ENCODE assay signal across 24 cellular contexts in the genomic region with DNA sequence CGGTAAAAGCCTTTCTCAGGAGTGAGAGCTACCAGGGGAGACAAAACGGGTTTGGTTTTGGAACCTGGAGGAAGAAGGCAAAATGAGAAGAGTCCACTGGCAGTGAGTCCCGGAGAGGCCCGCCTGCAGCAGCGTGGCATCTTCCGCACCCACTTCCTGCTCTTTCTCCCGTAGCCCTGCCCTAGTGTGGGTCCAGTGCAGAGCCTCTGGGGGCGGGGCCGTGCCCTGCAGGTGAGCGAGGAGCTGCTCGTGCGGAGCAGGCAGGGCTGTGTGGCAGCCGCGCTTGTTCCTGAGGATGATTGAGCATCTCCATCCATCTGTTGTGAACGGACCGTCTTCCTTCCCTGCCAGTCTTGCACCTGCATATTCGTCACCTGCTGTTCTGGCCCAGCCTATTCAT.
DNase-seq lines count a peak whose midpoint lies in the region; ATAC-seq, FAIRE-seq and TF ChIP-seq lines count a peak whose summit lies in the region.
"Had no signal": no experiment of that assay in that cellular context is flagged by ENCODE, and none has a peak within 500 bp of the region (broad histone marks: within the 10 kb centered on the region; RNA-seq: fewer than 3 reads in every experiment).

No MANE protein-coding gene starts in this region.

- H3K27me3 ChIP-seq in heart left ventricle, result no peaks in the 10 kb centered on the region
- no peaks in the 10 kb centered on the region for H3K27me3 ChIP-seq in bronchial epithelial cell (ENCODE audit: control insufficient read depth, insufficient read depth, low read length)
- H3K27me3 ChIP-seq in left lung, result no peaks in the 10 kb centered on the region
- no peaks in the 10 kb centered on the region for H3K27me3 ChIP-seq in uterus
- H3K27me3 ChIP-seq: BLaER1 treated with 17β-estradiol and CSF1 and Interleukin-3, amounts not matched to agents 10 nM and 100 nM had no signal

- TF ChIP-seq CTCF in heart left ventricle (IDR thresholded peaks at IDR 0.05), result no peak
- TF ChIP-seq CTCF in bronchial epithelial cell (IDR thresholded peaks at IDR 0.05; ENCODE audit: insufficient read depth, low read length, severe bottlenecking), result no peak
- no peak for TF ChIP-seq CTCF in left lung (IDR thresholded peaks at IDR 0.05)
- TF ChIP-seq CTCF in uterus (IDR thresholded peaks at IDR 0.05), result no peak

- H3K9me3 Mint-ChIP-seq in activated naive CD4-positive, alpha-beta T cell treated with anti-CD3 and anti-CD28 coated beads, Interleukin-2, amount 50 U/mL, for 72 hours, result no peaks in the 10 kb centered on the region
- H3K9me3 Mint-ChIP-seq: activated naive CD8-positive, alpha-beta T cell treated with anti-CD3 and anti-CD28 coated beads for 36 hours; activated T-helper 1 cell treated with anti-CD3 and anti-CD28 coated beads, Interleukin-12 subunit alpha, Interleukin-12 subunit beta, Interleukin-2, Interleukin-4 antibody, amounts not matched to agents 30 ng/mL and 10 ng/mL and 1 ng/mL, durations not matched to agents 14 hours and 24 hours and 36 hours; memory B cell; naive B cell had no signal

- intact Hi-C loops in heart left ventricle (cut with DNase I), result no loop called here
- intact Hi-C loops in Right ventricle myocardium superior (cut with DNase I), result no loop called here
- intact Hi-C loops in left lung (cut with DNase I), result no loop called here
- intact Hi-C loops in uterus (cut with DNase I; ENCODE audit: low total_unique reads), result no loop called here

- H3K36me3 ChIP-seq in heart left ventricle, result peaks cover 0 to 24% (median 10%) of the 10 kb centered on the region in 9 donors
- H3K36me3 ChIP-seq in bronchial epithelial cell (ENCODE audit: control insufficient read depth, insufficient read depth, low read length), result peaks cover 5% of the 10 kb centered on the region
- peaks cover 0 to 37% of the 10 kb centered on the region in 2 donors for H3K36me3 ChIP-seq in left lung
- H3K36me3 ChIP-seq in uterus, result no peaks in the 10 kb centered on the region

- 84 to 88% (median 87%) methylated on average over 14 to 17 of the region's 17 CpGs for WGBS in heart left ventricle, 4 donors

- TF ChIP-seq POLR2A in heart left ventricle (IDR thresholded peaks at IDR 0.05), result no peak
- TF ChIP-seq POLR2A in uterus (IDR thresholded peaks at IDR 0.05), result no peak

- H3K4me3 ChIP-seq in heart left ventricle, result no peak overlapping the region
- no peak overlapping the region for H3K4me3 ChIP-seq in bronchial epithelial cell (ENCODE audit: low read depth, low read length)
- no peak overlapping the region for H3K4me3 ChIP-seq in left lung
- no peak overlapping the region for H3K4me3 ChIP-seq in uterus
- H3K4me3 ChIP-seq: BLaER1 treated with 17β-estradiol and CSF1 and Interleukin-3, amounts not matched to agents 10 nM and 100 nM; coronary artery had no signal

- no peak overlapping the region for H3K27ac Mint-ChIP-seq in activated naive CD4-positive, alpha-beta T cell treated with anti-CD3 and anti-CD28 coated beads, Interleukin-2, amount 50 U/mL, for 72 hours
- H3K27ac Mint-ChIP-seq: activated CD8-positive, alpha-beta memory T cell treated with anti-CD3 and anti-CD28 coated beads, Interleukin-2, amount 10 ng/mL, durations not matched to agents 7 days and 5 days; activated naive CD8-positive, alpha-beta T cell treated with anti-CD3 and anti-CD28 coated beads for 36 hours; activated T-helper 1 cell treated with anti-CD3 and anti-CD28 coated beads, Interleukin-12 subunit alpha, Interleukin-12 subunit beta, Interleukin-2, Interleukin-4 antibody, amounts not matched to agents 30 ng/mL and 10 ng/mL and 1 ng/mL, durations not matched to agents 14 hours and 24 hours and 36 hours; memory B cell had no signal

- H3K9me3 ChIP-seq in heart left ventricle, result no peaks in the 10 kb centered on the region
- H3K9me3 ChIP-seq in left lung, result no peaks in the 10 kb centered on the region
- H3K9me3 ChIP-seq in uterus, result no peaks in the 10 kb centered on the region
- H3K9me3 ChIP-seq: BLaER1 treated with 17β-estradiol and CSF1 and Interleukin-3, amounts not matched to agents 10 nM and 100 nM had no signal

- FAIRE-seq in bronchial epithelial cell (lab: Jason Lieb, UNC), result peak; percentile 79
- FAIRE-seq: GM18507 had no signal

- no peaks in the 10 kb centered on the region for H3K36me3 Mint-ChIP-seq in activated naive CD4-positive, alpha-beta T cell treated with anti-CD3 and anti-CD28 coated beads, Interleukin-2, amount 50 U/mL, for 72 hours

- peak in 1 of 4 donors; percentile 6 for ATAC-seq in heart left ventricle
- no peak for ATAC-seq in Right ventricle myocardium superior (ENCODE audit: poor library complexity)
- no peak for ATAC-seq in left lung
- no peak for ATAC-seq in activated naive CD4-positive, alpha-beta T cell treated with anti-CD3 and anti-CD28 coated beads, Interleukin-2, amount 50 U/mL, for 72 hours
- ATAC-seq in HG03442 (IDR thresholded peaks at IDR 0.05; ENCODE audit: unreplicated experiment), result no peak
- ATAC-seq: activated CD8-positive, alpha-beta memory T cell treated with anti-CD3 and anti-CD28 coated beads, Interleukin-2, amount 10 ng/mL, durations not matched to agents 7 days and 5 days had no signal

- DNase-seq in heart left ventricle, result no peak
- DNase-seq in Right ventricle myocardium superior, result no peak
- no peak for DNase-seq in bronchial epithelial cell (ENCODE audit: low read depth)
- DNase-seq in left lung, result no peak
- DNase-seq in uterus, result no peak
- DNase-seq in activated naive CD4-positive, alpha-beta T cell treated with anti-CD3 and anti-CD28 coated beads, Interleukin-2, amount 50 U/mL, for 72 hours (ENCODE audit: low spot score in 2 of 2), result no peak
- DNase-seq in activated gamma-delta T cell (lab: John Stamatoyannopoulos, UW), result no peak
- DNase-seq: ACHN; activated CD4-positive, alpha-beta T cell treated with anti-CD3 and anti-CD28 coated beads for 4 hours; activated CD8-positive, alpha-beta memory T cell treated with anti-CD3 and anti-CD28 coated beads, Interleukin-2, amount 10 ng/mL, durations not matched to agents 7 days and 5 days; activated naive CD8-positive, alpha-beta T cell treated with anti-CD3 and anti-CD28 coated beads for 36 hours; hippocampal formation; naive B cell; NCI-H2029; NCI-H748 treated with DMSO at 0.1 percent for 48 hours; SHP77; stimulated activated CD8-positive, alpha-beta memory T cell treated with anti-CD3 and anti-CD28 coated beads, Interleukin-4, amount 100 ng/mL, for 48 hours; T-helper 1 cell had no signal

- H3K4me1 ChIP-seq in heart left ventricle (peaks cover 0 to 37% (median 28%) of the 10 kb centered on the region in 12 donors), left lung (no peaks in the 10 kb centered on the region), uterus (peaks cover 0 to 5% of the 10 kb centered on the region in 2 donors)
- H3K4me1 ChIP-seq: BLaER1 treated with 17β-estradiol and CSF1 and Interleukin-3, amounts not matched to agents 10 nM and 100 nM had no signal

- peak overlapping the region in 9 of 12 donors; percentile 7 to 73 (median 59) for H3K27ac ChIP-seq in heart left ventricle
- H3K27ac ChIP-seq in left lung, result peak overlapping the region; percentile 47 to 48
- peak overlapping the region; percentile 63 to 70 for H3K27ac ChIP-seq in uterus
- H3K27ac ChIP-seq: BLaER1 treated with 17β-estradiol and CSF1 and Interleukin-3, amounts not matched to agents 10 nM and 100 nM; coronary artery had no signal
